In genomic region chr17:74782571-74782970, GRCh38 we compare ENCODE assay signal across 19 cellular contexts. TPM values are rescaled to one million over a fixed set of nuclear protein-coding genes. Genes with fewer than 3 reads are reported as not detected.
DNase-seq lines count a peak whose midpoint lies in the region; ATAC-seq and TF ChIP-seq lines count a peak whose summit lies in the region.
"Had no signal": no experiment of that assay in that cellular context is flagged by ENCODE, and none has a peak within 500 bp of the region (broad histone marks: within the 10 kb centered on the region; RNA-seq: fewer than 3 reads in every experiment).

No MANE protein-coding gene starts in this region.

- POLR2A ChIA-PET in activated CD8-positive, alpha-beta T cell treated with anti-CD3 and anti-CD28 coated beads, Interleukin-2, amount 10 ng/mL, durations not matched to agents 7 days and 5 days (lab: Charles Lee) = no interaction called here
- POLR2A ChIA-PET in activated CD8-positive, alpha-beta T cell treated with anti-CD3 and anti-CD28 coated beads for 36 hours (lab: Charles Lee) = interaction anchor here (1.4 kb wide), 1 partner anchor 37 kb away, joined by 4 read pairs; no protein-coding TSS in a partner anchor
- POLR2A ChIA-PET in CD4-positive, alpha-beta T cell (lab: Charles Lee) = interaction anchor here (1.0 kb wide), 1 partner anchor 31 kb away, joined by 3 read pairs; no protein-coding TSS in a partner anchor
- POLR2A ChIA-PET in naive thymus-derived CD8-positive, alpha-beta T cell (lab: Charles Lee) = interaction anchor here (2.2 to 14.1 kb wide), 2 partner anchors 11 to 35 kb away, joined by 8 to 231 read pairs; partner anchors contain the start of gene NHERF1

- H3K4me3 ChIP-seq in stomach = no peak overlapping the region
- H3K4me3 ChIP-seq: BLaER1 had no signal

- H3K4me3 Mint-ChIP-seq in activated CD8-positive, alpha-beta T cell treated with anti-CD3 and anti-CD28 coated beads, Interleukin-2, amount 10 ng/mL, durations not matched to agents 7 days and 5 days = no peak overlapping the region
- H3K4me3 Mint-ChIP-seq in activated CD8-positive, alpha-beta T cell treated with anti-CD3 and anti-CD28 coated beads for 36 hours = no peak overlapping the region
- peak overlapping the region; percentile 39 for H3K4me3 Mint-ChIP-seq in CD4-positive, alpha-beta T cell
- no peak overlapping the region for H3K4me3 Mint-ChIP-seq in naive thymus-derived CD8-positive, alpha-beta T cell
- H3K4me3 Mint-ChIP-seq: HFFc6 had no signal

- no peaks in the 10 kb centered on the region for H3K27me3 ChIP-seq in CD4-positive, alpha-beta T cell (ENCODE audit: control insufficient read depth, insufficient read depth, low read length)
- no peaks in the 10 kb centered on the region for H3K27me3 ChIP-seq in stomach
- H3K27me3 ChIP-seq: BLaER1 had no signal

- H3K9me3 Mint-ChIP-seq in activated CD8-positive, alpha-beta T cell treated with anti-CD3 and anti-CD28 coated beads, Interleukin-2, amount 10 ng/mL, durations not matched to agents 7 days and 5 days (ENCODE audit: insufficient read depth) = no peaks in the 10 kb centered on the region
- H3K9me3 Mint-ChIP-seq in activated CD8-positive, alpha-beta T cell treated with anti-CD3 and anti-CD28 coated beads for 36 hours = no peaks in the 10 kb centered on the region
- H3K9me3 Mint-ChIP-seq in CD4-positive, alpha-beta T cell = no peaks in the 10 kb centered on the region
- no peaks in the 10 kb centered on the region for H3K9me3 Mint-ChIP-seq in naive thymus-derived CD8-positive, alpha-beta T cell
- H3K9me3 Mint-ChIP-seq: HFFc6 had no signal

- intact Hi-C loops in activated CD8-positive, alpha-beta T cell treated with anti-CD3 and anti-CD28 coated beads for 36 hours (cut with micrococcal nuclease) = no loop called here
- intact Hi-C loops in CD4-positive, alpha-beta T cell (cut with DNase I, micrococcal nuclease) = loop anchor here in 1 of 2 experiments (5.0 kb wide), 1 partner anchor 35 kb away; the partner anchor contains the start of gene NHERF1
- intact Hi-C loops in stomach (cut with DNase I; ENCODE audit: low total_unique reads) = no loop called here

- no peaks in the 10 kb centered on the region for H3K27me3 Mint-ChIP-seq in activated CD8-positive, alpha-beta T cell treated with anti-CD3 and anti-CD28 coated beads, Interleukin-2, amount 10 ng/mL, durations not matched to agents 7 days and 5 days (ENCODE audit: low read depth)
- H3K27me3 Mint-ChIP-seq in activated CD8-positive, alpha-beta T cell treated with anti-CD3 and anti-CD28 coated beads for 36 hours = no peaks in the 10 kb centered on the region
- H3K27me3 Mint-ChIP-seq in CD4-positive, alpha-beta T cell = no peaks in the 10 kb centered on the region
- no peaks in the 10 kb centered on the region for H3K27me3 Mint-ChIP-seq in naive thymus-derived CD8-positive, alpha-beta T cell

- CTCF ChIA-PET in activated CD8-positive, alpha-beta T cell treated with anti-CD3 and anti-CD28 coated beads, Interleukin-2, amount 10 ng/mL, durations not matched to agents 7 days and 5 days (lab: Charles Lee) = interaction anchor here (0.7 to 4.9 kb wide), 8 partner anchors 9 to 125 kb away, joined by 3 to 34 read pairs (median 8); partner anchors contain the start of gene RAB37
- CTCF ChIA-PET in activated CD8-positive, alpha-beta T cell treated with anti-CD3 and anti-CD28 coated beads for 36 hours (lab: Charles Lee) = interaction anchor here (1.2 to 6.5 kb wide), 7 partner anchors 9 to 125 kb away, joined by 3 to 76 read pairs (median 10); no protein-coding TSS in a partner anchor
- CTCF ChIA-PET in CD4-positive, alpha-beta T cell (lab: Charles Lee) = interaction anchor here (1.2 kb wide), 1 partner anchor 38 kb away, joined by 3 read pairs; no protein-coding TSS in a partner anchor

- H3K4me1 Mint-ChIP-seq in activated CD8-positive, alpha-beta T cell treated with anti-CD3 and anti-CD28 coated beads, Interleukin-2, amount 10 ng/mL, durations not matched to agents 7 days and 5 days (ENCODE audit: low read depth) = peaks cover 78% of the 10 kb centered on the region
- H3K4me1 Mint-ChIP-seq in activated CD8-positive, alpha-beta T cell treated with anti-CD3 and anti-CD28 coated beads for 36 hours (ENCODE audit: low read depth) = peaks cover 70% of the 10 kb centered on the region
- H3K4me1 Mint-ChIP-seq in CD4-positive, alpha-beta T cell (ENCODE audit: low read depth) = peaks cover 71% of the 10 kb centered on the region
- peaks cover 29 to 81% (median 73%) of the 10 kb centered on the region in 4 donors for H3K4me1 Mint-ChIP-seq in naive thymus-derived CD8-positive, alpha-beta T cell

- no peak for DNase-seq in activated CD8-positive, alpha-beta T cell treated with anti-CD3 and anti-CD28 coated beads, Interleukin-2, amount 10 ng/mL, durations not matched to agents 7 days and 5 days
- DNase-seq in activated CD8-positive, alpha-beta T cell treated with anti-CD3 and anti-CD28 coated beads for 36 hours = no peak
- DNase-seq in CD4-positive, alpha-beta T cell = no peak
- DNase-seq in amniotic epithelial cell (ENCODE audit: low read depth) (peak; percentile 22), stomach (no peak), epidermal melanocyte (ENCODE audit: insufficient read length, low spot score) (no peak)
- DNase-seq in naive thymus-derived CD8-positive, alpha-beta T cell = no peak
- DNase-seq: HFFc6, KG1, NCI-H1417 treated with DMSO at 0.1 percent for 48 hours, NCI-H2029, NCI-H510A, NCI-H774, PC-3 had no signal

- H3K36me3 Mint-ChIP-seq in activated CD8-positive, alpha-beta T cell treated with anti-CD3 and anti-CD28 coated beads, Interleukin-2, amount 10 ng/mL, durations not matched to agents 7 days and 5 days (ENCODE audit: low read depth) = peaks cover 52% of the 10 kb centered on the region
- H3K36me3 Mint-ChIP-seq in activated CD8-positive, alpha-beta T cell treated with anti-CD3 and anti-CD28 coated beads for 36 hours (ENCODE audit: low read depth) = peaks cover 20% of the 10 kb centered on the region
- peaks cover 56% of the 10 kb centered on the region for H3K36me3 Mint-ChIP-seq in CD4-positive, alpha-beta T cell (ENCODE audit: low read depth)
- peaks cover 0 to 17% (median 0%) of the 10 kb centered on the region in 3 donors for H3K36me3 Mint-ChIP-seq in naive thymus-derived CD8-positive, alpha-beta T cell

- no peak for TF ChIP-seq EP300 in stomach (IDR thresholded peaks at IDR 0.05)

- peaks cover 0 to 33% (median 5%) of the 10 kb centered on the region in 4 donors for H3K4me1 ChIP-seq in stomach

- ATAC-seq in activated CD8-positive, alpha-beta T cell treated with anti-CD3 and anti-CD28 coated beads, Interleukin-2, amount 10 ng/mL, durations not matched to agents 7 days and 5 days = no peak
- ATAC-seq in activated CD8-positive, alpha-beta T cell treated with anti-CD3 and anti-CD28 coated beads for 36 hours = no peak
- no peak for ATAC-seq in CD4-positive, alpha-beta T cell (ENCODE audit: poor library complexity)
- no peak for ATAC-seq in naive thymus-derived CD8-positive, alpha-beta T cell
- ATAC-seq in GM21619 (IDR thresholded peaks at IDR 0.05; ENCODE audit: unreplicated experiment) = no peak
- ATAC-seq: PC-3 had no signal

- TF ChIP-seq POLR2A in stomach (IDR thresholded peaks at IDR 0.05) = no peak

- H3K36me3 ChIP-seq in stomach = peaks cover 9 to 47% (median 36%) of the 10 kb centered on the region in 4 donors

- TF ChIP-seq CTCF in activated CD8-positive, alpha-beta T cell treated with anti-CD3 and anti-CD28 coated beads for 36 hours (IDR thresholded peaks at IDR 0.05) = no peak
- TF ChIP-seq CTCF in CD4-positive, alpha-beta T cell (IDR thresholded peaks at IDR 0.05) = no peak
- no peak for TF ChIP-seq CTCF in stomach (IDR thresholded peaks at IDR 0.05)

- 80 to 96% (median 92%) methylated on average over 5 of the region's 5 CpGs for WGBS in stomach, 5 donors

- no peaks in the 10 kb centered on the region for H3K9me3 ChIP-seq in CD4-positive, alpha-beta T cell (ENCODE audit: control insufficient read depth, low read length)
- no peaks in the 10 kb centered on the region for H3K9me3 ChIP-seq in stomach
- H3K9me3 ChIP-seq: BLaER1 had no signal

- no peak overlapping the region for H3K27ac ChIP-seq in CD4-positive, alpha-beta T cell (ENCODE audit: low read depth, low read length)
- no peak overlapping the region for H3K27ac ChIP-seq in stomach
- H3K27ac ChIP-seq: BLaER1, RWPE1 had no signal

- peak overlapping the region; percentile 78 for H3K27ac Mint-ChIP-seq in activated CD8-positive, alpha-beta T cell treated with anti-CD3 and anti-CD28 coated beads, Interleukin-2, amount 10 ng/mL, durations not matched to agents 7 days and 5 days
- no peak overlapping the region for H3K27ac Mint-ChIP-seq in activated CD8-positive, alpha-beta T cell treated with anti-CD3 and anti-CD28 coated beads for 36 hours
- H3K27ac Mint-ChIP-seq in CD4-positive, alpha-beta T cell = peak overlapping the region; percentile 96
- H3K27ac Mint-ChIP-seq in naive thymus-derived CD8-positive, alpha-beta T cell = peak overlapping the region; percentile 52 to 97 (median 83)
- H3K27ac Mint-ChIP-seq: HFFc6 had no signal

RNA-seq across cellular contexts. Expression of gene NAT9, which starts 6.4 kb away (rescaled TPM):
- total RNA-seq in activated CD8-positive, alpha-beta T cell treated with anti-CD3 and anti-CD28 coated beads, Interleukin-2, amount 10 ng/mL, durations not matched to agents 7 days and 5 days = 10 to 100 TPM; 28.3 to 30.7 TPM
- total RNA-seq in activated CD8-positive, alpha-beta T cell treated with anti-CD3 and anti-CD28 coated beads for 36 hours = 10 to 100 TPM; 35.5 to 42.4 TPM
- 10 to 100 TPM; 34.6 to 38.2 TPM for total RNA-seq in CD4-positive, alpha-beta T cell
- total RNA-seq in naive thymus-derived CD8-positive, alpha-beta T cell = 10 to 100 TPM; 66.5 to 71.5 TPM
- 10 to 100 TPM in 2 of 3 donors, 1 to 10 TPM in 1; 9.8 to 28.3 (median 20.2) TPM for polyA plus RNA-seq in naive thymus-derived CD8-positive, alpha-beta T cell
- 10 to 100 TPM; 15.8 to 33.5 (median 24.0) TPM for total RNA-seq in stomach
- polyA plus RNA-seq in stomach = 10 to 100 TPM; 14.5 to 29.7 (median 19.7) TPM

RNA-seq across cellular contexts. Expression of gene NHERF1, which starts 34.1 kb away (rescaled TPM):
- 100 to 1,000 TPM; 286 to 296 TPM for total RNA-seq in activated CD8-positive, alpha-beta T cell treated with anti-CD3 and anti-CD28 coated beads, Interleukin-2, amount 10 ng/mL, durations not matched to agents 7 days and 5 days
- 100 to 1,000 TPM; 143 to 150 TPM for total RNA-seq in activated CD8-positive, alpha-beta T cell treated with anti-CD3 and anti-CD28 coated beads for 36 hours
- 10 to 100 TPM; 68.4 to 72.4 TPM for total RNA-seq in CD4-positive, alpha-beta T cell
- 100 to 1,000 TPM; 158 to 164 TPM for total RNA-seq in naive thymus-derived CD8-positive, alpha-beta T cell
- 100 to 1,000 TPM; 277 to 351 (median 324) TPM for polyA plus RNA-seq in naive thymus-derived CD8-positive, alpha-beta T cell
- total RNA-seq in stomach = 100 to 1,000 TPM in 2 of 5 donors, 10 to 100 TPM in 3; 14.9 to 152 (median 81.0) TPM
- 10 to 100 TPM; 76.8 to 92.5 (median 83.7) TPM for polyA plus RNA-seq in stomach

RNA-seq across cellular contexts. Expression of gene RAB37, which starts 45.5 kb away (rescaled TPM):
- total RNA-seq in activated CD8-positive, alpha-beta T cell treated with anti-CD3 and anti-CD28 coated beads, Interleukin-2, amount 10 ng/mL, durations not matched to agents 7 days and 5 days = 10 to 100 TPM; 19.1 to 19.6 TPM
- total RNA-seq in activated CD8-positive, alpha-beta T cell treated with anti-CD3 and anti-CD28 coated beads for 36 hours = 1 to 10 TPM; 6.6 to 6.7 TPM
- total RNA-seq in CD4-positive, alpha-beta T cell = 10 to 100 TPM; 19.0 to 21.1 TPM
- total RNA-seq in naive thymus-derived CD8-positive, alpha-beta T cell = 10 to 100 TPM; 34.0 to 35.9 TPM
- 100 to 1,000 TPM in 1 of 3 donors, 10 to 100 TPM in 2; 55.3 to 108 (median 76.0) TPM for polyA plus RNA-seq in naive thymus-derived CD8-positive, alpha-beta T cell
- total RNA-seq in stomach = 1 to 10 TPM in 2 of 5 donors, not detected in 3; 2.0 to 8.7 TPM
- 10 to 100 TPM in 1 of 3 donors, 1 to 10 TPM in 2; 2.0 to 42.9 (median 5.3) TPM for polyA plus RNA-seq in stomach
- total RNA-seq: A172, H4 had no signal
